ENCODE assay signal across 23 cellular contexts in the genomic region with DNA sequence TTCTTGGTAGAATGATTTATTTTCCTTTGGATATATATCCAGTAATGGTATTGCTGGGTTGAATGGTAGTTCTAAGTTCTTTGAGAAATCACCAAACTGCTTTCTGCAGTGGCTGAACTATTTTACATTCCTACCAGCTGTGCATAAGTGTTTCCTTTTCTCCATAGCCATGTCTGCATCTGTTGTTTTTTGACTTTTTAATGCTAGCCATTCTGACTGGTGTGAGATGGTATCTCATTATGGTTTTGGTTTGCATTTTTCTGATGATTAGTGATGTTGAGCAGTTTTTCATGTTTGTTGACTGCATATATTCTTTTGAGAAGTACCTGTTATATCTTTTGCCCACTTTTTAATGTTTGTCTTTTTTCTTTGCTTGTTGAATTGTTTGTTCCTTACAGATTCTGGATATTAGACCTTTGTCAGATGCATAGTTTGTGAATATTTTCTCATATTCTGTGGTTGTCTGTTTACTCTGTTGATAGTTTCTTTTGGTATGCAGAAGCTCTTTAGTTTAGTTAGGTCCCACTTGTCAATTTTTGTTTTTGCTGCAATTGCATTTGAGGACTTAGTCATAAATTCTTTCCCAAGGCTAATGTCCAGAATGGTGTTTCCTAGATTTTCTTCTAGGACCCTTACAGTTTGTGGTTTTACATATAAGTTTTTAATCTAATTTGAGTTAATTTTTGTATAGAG. TPM values are rescaled to one million over a fixed set of nuclear protein-coding genes. Genes with fewer than 3 reads are reported as not detected.
A peak's percentile ranks its signal among the peaks of the same experiment; 100 is the strongest.
DNase-seq lines count a peak whose midpoint lies in the region; ATAC-seq, FAIRE-seq and TF ChIP-seq lines count a peak whose summit lies in the region.
"Had no signal": no experiment of that assay in that cellular context is flagged by ENCODE, and none has a peak within 500 bp of the region (broad histone marks: within the 10 kb centered on the region; RNA-seq: fewer than 3 reads in every experiment).

No MANE protein-coding gene starts in this region.

- H3K9me2 ChIP-seq in SK-N-SH: no peaks in the 10 kb centered on the region

- no peak overlapping the region for H3K4me2 ChIP-seq in SK-N-SH
- H3K4me2 ChIP-seq: A549, BLaER1, GM23338 had no signal

- H2AFZ ChIP-seq in SK-N-SH (ENCODE audit: low read depth): no peak overlapping the region
- H2AFZ ChIP-seq: GM23338 had no signal

- no peak for TF ChIP-seq RAD21 in SK-N-SH (IDR thresholded peaks at IDR 0.05; ENCODE audit: low read length)

- no peaks in the 10 kb centered on the region for H3K36me3 ChIP-seq in SK-N-SH (replicated peaks in 1 of 2; ENCODE audit: control insufficient read depth in 1 of 2, insufficient read depth in 2 of 2, low read length in 1 of 2)
- H3K36me3 ChIP-seq: BLaER1 had no signal

- no peak for TF ChIP-seq EP300 in SK-N-SH (IDR thresholded peaks at IDR 0.05; ENCODE audit: borderline replicate concordance in 1 of 2, low read depth in 1 of 2, low read length in 1 of 2)

- DNase-seq in SK-N-SH (no peak), amniotic epithelial cell (ENCODE audit: low read depth) (peak; percentile 32), DMS114 treated with DMSO at 0.1 percent for 48 hours (lab: John Stamatoyannopoulos, UW; ENCODE audit: unreplicated experiment) (no peak), SKM-1 treated with dmso at 0.1 percent for 144 hours (lab: John Stamatoyannopoulos, UW; ENCODE audit: unreplicated experiment) (no peak), GM10248 (ENCODE audit: extremely low spot score) (no peak)
- no peak for DNase-seq in stimulated activated CD4-positive, alpha-beta T cell treated with anti-CD3 and anti-CD28 coated beads, Interleukin-4, amount 100 ng/mL, for 1 hour
- DNase-seq: Calu3; CD4-positive, alpha-beta memory T cell; DMS53; DND-41; HCEC 1CT had no signal

- H3F3A ChIP-seq in SK-N-SH (replicated peaks; ENCODE audit: insufficient read depth): peaks cover 5% of the 10 kb centered on the region

- POLR2A ChIA-PET in SK-N-SH (lab: Yijun Ruan, JAX) (no interaction called here), GM10248 (lab: Yijun Ruan, JAX) (no interaction called here)

- H3K79me2 ChIP-seq in SK-N-SH (ENCODE audit: insufficient read depth): no peaks in the 10 kb centered on the region

- TF ChIP-seq CTCF in SK-N-SH (IDR thresholded peaks at IDR 0.05): no peak
- TF ChIP-seq CTCF in GM10248 (IDR thresholded peaks at IDR 0.05; ENCODE audit: control extremely low read depth, extremely low read depth, low read depth, missing control alignments): no peak

- 0 out of 4 replicates have a peak, but pooled peaks cover 0 to 5% of the 10 kb centered on the region in 2 experiments for H3K4me1 ChIP-seq in SK-N-SH (ENCODE audit: control insufficient read depth in 1 of 2, insufficient read depth in 2 of 2, low read depth in 1 of 2, low read length in 1 of 2)
- H3K4me1 ChIP-seq: A549, BLaER1 had no signal

- no peaks in the 10 kb centered on the region for H4K20me1 ChIP-seq in SK-N-SH (ENCODE audit: insufficient read depth)
- H4K20me1 ChIP-seq: BLaER1 had no signal

- CTCF ChIA-PET in SK-N-SH (lab: Yijun Ruan, JAX): no interaction called here
- CTCF ChIA-PET in GM10248 (lab: Yijun Ruan, JAX): no interaction called here

- peak overlapping the region in 1 of 2 experiments; percentile 39; a peak in 1 of 4 replicates for H3K27ac ChIP-seq in SK-N-SH (ENCODE audit: low read depth in 2 of 2, low read length in 1 of 2)
- H3K27ac ChIP-seq: 22Rv1, A549, BLaER1 had no signal

- H3K9ac ChIP-seq in SK-N-SH: no peak overlapping the region
- H3K9ac ChIP-seq: BLaER1 had no signal

- FAIRE-seq in islet of Langerhans (lab: Jason Lieb, UNC): peak; percentile 55
- FAIRE-seq: A549, G401.6, GM12892, GM18507, H54, HepG2 had no signal

- H3K4me3 ChIP-seq in SK-N-SH (ENCODE audit: low read depth in 2 of 2, low read length in 1 of 2): no peak overlapping the region
- H3K4me3 ChIP-seq: A549, BLaER1, GM23338 had no signal

- H3K27me3 ChIP-seq in SK-N-SH (ENCODE audit: insufficient read depth): no peaks in the 10 kb centered on the region
- H3K27me3 ChIP-seq: BLaER1 had no signal

- no peaks in the 10 kb centered on the region for H3K9me3 ChIP-seq in SK-N-SH

- no peak for ATAC-seq in SK-N-SH treated with all-trans-retinoic acid at 6 μM for 48 hours
- ATAC-seq: A549, GM23338, HepG2 had no signal

TF ChIP-seq in SK-N-SH, 30 proteins besides CTCF, POLR2A, EP300 and RAD21:
- no peak for TF ChIP-seq FOSL2 (IDR thresholded peaks at IDR 0.05; ENCODE audit: borderline replicate concordance, low read depth)
- TF ChIP-seq FOXM1 (IDR thresholded peaks at IDR 0.05; ENCODE audit: low read depth): no peak
- TF ChIP-seq TCF12 (IDR thresholded peaks at IDR 0.05): peak; percentile 63

TF ChIP-seq in SK-N-SH treated with all-trans-retinoic acid at 6 μM for 48 hours, 23 proteins besides CTCF, POLR2A, EP300 and RAD21 (continues in another document):
- no peak for TF ChIP-seq OSR1 (CRISPR knock-in tag; IDR thresholded peaks at IDR 0.05)
- no peak for TF ChIP-seq ZNF70 (CRISPR knock-in tag; IDR thresholded peaks at IDR 0.05)
- no peak for TF ChIP-seq CSDC2 (CRISPR knock-in tag; IDR thresholded peaks at IDR 0.05)
- TF ChIP-seq RARB (CRISPR knock-in tag; IDR thresholded peaks at IDR 0.05): no peak
- no peak for TF ChIP-seq PPARA (CRISPR knock-in tag; IDR thresholded peaks at IDR 0.05; ENCODE audit: borderline replicate concordance)
- TF ChIP-seq ZNF8 (CRISPR knock-in tag; IDR thresholded peaks at IDR 0.05): no peak
- TF ChIP-seq ZFP3 (CRISPR knock-in tag; IDR thresholded peaks at IDR 0.05): no peak
- no peak for TF ChIP-seq ZFP30 (CRISPR knock-in tag; IDR thresholded peaks at IDR 0.05)
- TF ChIP-seq PATZ1 (CRISPR knock-in tag; IDR thresholded peaks at IDR 0.05; ENCODE audit: borderline replicate concordance): no peak
- TF ChIP-seq ZC3H10 (CRISPR knock-in tag; IDR thresholded peaks at IDR 0.05): no peak
- TF ChIP-seq SNAI2 (CRISPR knock-in tag; IDR thresholded peaks at IDR 0.05): no peak
- no peak for TF ChIP-seq ESRRG (CRISPR knock-in tag; IDR thresholded peaks at IDR 0.05)
- TF ChIP-seq, protein P1, sequence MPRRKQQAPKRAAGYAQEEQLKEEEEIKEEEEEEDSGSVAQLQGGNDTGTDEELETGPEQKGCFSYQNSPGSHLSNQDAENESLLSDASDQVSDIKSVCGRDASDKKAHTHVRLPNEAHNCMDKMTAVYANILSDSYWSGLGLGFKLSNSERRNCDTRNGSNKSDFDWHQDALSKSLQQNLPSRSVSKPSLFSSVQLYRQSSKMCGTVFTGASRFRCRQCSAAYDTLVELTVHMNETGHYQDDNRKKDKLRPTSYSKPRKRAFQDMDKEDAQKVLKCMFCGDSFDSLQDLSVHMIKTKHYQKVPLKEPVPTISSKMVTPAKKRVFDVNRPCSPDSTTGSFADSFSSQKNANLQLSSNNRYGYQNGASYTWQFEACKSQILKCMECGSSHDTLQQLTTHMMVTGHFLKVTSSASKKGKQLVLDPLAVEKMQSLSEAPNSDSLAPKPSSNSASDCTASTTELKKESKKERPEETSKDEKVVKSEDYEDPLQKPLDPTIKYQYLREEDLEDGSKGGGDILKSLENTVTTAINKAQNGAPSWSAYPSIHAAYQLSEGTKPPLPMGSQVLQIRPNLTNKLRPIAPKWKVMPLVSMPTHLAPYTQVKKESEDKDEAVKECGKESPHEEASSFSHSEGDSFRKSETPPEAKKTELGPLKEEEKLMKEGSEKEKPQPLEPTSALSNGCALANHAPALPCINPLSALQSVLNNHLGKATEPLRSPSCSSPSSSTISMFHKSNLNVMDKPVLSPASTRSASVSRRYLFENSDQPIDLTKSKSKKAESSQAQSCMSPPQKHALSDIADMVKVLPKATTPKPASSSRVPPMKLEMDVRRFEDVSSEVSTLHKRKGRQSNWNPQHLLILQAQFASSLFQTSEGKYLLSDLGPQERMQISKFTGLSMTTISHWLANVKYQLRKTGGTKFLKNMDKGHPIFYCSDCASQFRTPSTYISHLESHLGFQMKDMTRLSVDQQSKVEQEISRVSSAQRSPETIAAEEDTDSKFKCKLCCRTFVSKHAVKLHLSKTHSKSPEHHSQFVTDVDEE (CRISPR knock-in tag; IDR thresholded peaks at IDR 0.05): no peak
- TF ChIP-seq, protein P2, sequence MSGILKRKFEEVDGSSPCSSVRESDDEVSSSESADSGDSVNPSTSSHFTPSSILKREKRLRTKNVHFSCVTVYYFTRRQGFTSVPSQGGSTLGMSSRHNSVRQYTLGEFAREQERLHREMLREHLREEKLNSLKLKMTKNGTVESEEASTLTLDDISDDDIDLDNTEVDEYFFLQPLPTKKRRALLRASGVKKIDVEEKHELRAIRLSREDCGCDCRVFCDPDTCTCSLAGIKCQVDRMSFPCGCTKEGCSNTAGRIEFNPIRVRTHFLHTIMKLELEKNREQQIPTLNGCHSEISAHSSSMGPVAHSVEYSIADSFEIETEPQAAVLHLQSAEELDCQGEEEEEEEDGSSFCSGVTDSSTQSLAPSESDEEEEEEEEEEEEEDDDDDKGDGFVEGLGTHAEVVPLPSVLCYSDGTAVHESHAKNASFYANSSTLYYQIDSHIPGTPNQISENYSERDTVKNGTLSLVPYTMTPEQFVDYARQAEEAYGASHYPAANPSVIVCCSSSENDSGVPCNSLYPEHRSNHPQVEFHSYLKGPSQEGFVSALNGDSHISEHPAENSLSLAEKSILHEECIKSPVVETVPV (CRISPR knock-in tag; IDR thresholded peaks at IDR 0.05): no peak
- no peak for TF ChIP-seq BACH2 (CRISPR knock-in tag; IDR thresholded peaks at IDR 0.05; ENCODE audit: borderline replicate concordance)

RNA-seq across cellular contexts. Expression of gene KCNE4, which starts 17.6 kb away (rescaled TPM):
- polyA plus RNA-seq in SK-N-SH (2012; rRNA removed): 0.19 and 0.20 TPM in 2 replicates
- 0.24 and 0.27 TPM in 2 replicates for polyA plus RNA-seq in SK-N-SH (2012; cell fraction: cytosol; rRNA removed)
- 0.18 and 0.29 TPM in 2 replicates for polyA plus RNA-seq in SK-N-SH (2012; cell fraction: nucleus; rRNA removed)
- polyA plus RNA-seq: CD14-positive monocyte; CD4-positive, alpha-beta memory T cell; GM23338; HepG2 had no signal
